Comparison of ENCODE assay signal across 8 cellular contexts in genomic region chr15:64845183-64845611, GRCh38. TPM values are rescaled to one million over a fixed set of nuclear protein-coding genes. Genes with fewer than 3 reads are reported as not detected.
DNase-seq lines count a peak whose midpoint lies in the region; FAIRE-seq and TF ChIP-seq lines count a peak whose summit lies in the region.

No MANE protein-coding gene starts in this region.

- CTCF ChIA-PET in endothelial cell of umbilical vein (lab: Charles Lee): interaction anchor here (1.1 to 2.3 kb wide), 4 partner anchors 9 to 60 kb away, joined by 3 to 5 read pairs (median 4); no protein-coding TSS in a partner anchor

- no peaks in the 10 kb centered on the region for H4K20me1 ChIP-seq in OCI-LY1 (ENCODE audit: insufficient read depth, low read length)
- H4K20me1 ChIP-seq in endothelial cell of umbilical vein (replicated peaks; ENCODE audit: control insufficient read depth, extremely low read depth, insufficient read depth, low read length): no peaks in the 10 kb centered on the region

- peaks cover 63% of the 10 kb centered on the region for H3K4me1 Mint-ChIP-seq in neural crest cell

- H3K27me3 ChIP-seq in OCI-LY1 (ENCODE audit: insufficient read depth, low read length) (no peaks in the 10 kb centered on the region), endothelial cell of umbilical vein (ENCODE audit: control insufficient read depth in 2 of 2, insufficient read depth in 2 of 2, low read length in 2 of 2) (no peaks in the 10 kb centered on the region)

- peak; percentile 94 for FAIRE-seq in endothelial cell of umbilical vein (lab: Jason Lieb, UNC)

- no peak overlapping the region for H3K27ac Mint-ChIP-seq in neural crest cell (ENCODE audit: unreplicated experiment)

- TF ChIP-seq CTCF in C4-2B (conservative IDR thresholded peaks at IDR 0.05) (no peak), OCI-LY1 (IDR thresholded peaks at IDR 0.05; ENCODE audit: low read length) (no peak), endothelial cell of umbilical vein (IDR thresholded peaks at IDR 0.05; ENCODE audit: extremely low read depth in 1 of 2, insufficient read depth in 1 of 2, low read depth in 1 of 2, low read length in 2 of 2) (no peak), neural crest cell (conservative IDR thresholded peaks at IDR 0.05) (no peak)

- H2AFZ ChIP-seq in OCI-LY1 (ENCODE audit: low read length) (no peak overlapping the region), endothelial cell of umbilical vein (ENCODE audit: low read depth, low read length) (no peak overlapping the region)

- H3K9me1 ChIP-seq in endothelial cell of umbilical vein (replicated peaks; ENCODE audit: control insufficient read depth, extremely low read depth, insufficient read depth, low read length): no peaks in the 10 kb centered on the region

- no peaks in the 10 kb centered on the region for H3K9me3 Mint-ChIP-seq in neural crest cell

- intact Hi-C loops in endothelial cell of umbilical vein (cut with micrococcal nuclease): no loop called here

- POLR2A ChIA-PET in endothelial cell of umbilical vein (lab: Charles Lee): no interaction called here

- H3K9me3 ChIP-seq in OCI-LY1 (ENCODE audit: low read length): no peaks in the 10 kb centered on the region
- no peaks in the 10 kb centered on the region for H3K9me3 ChIP-seq in endothelial cell of umbilical vein (replicated peaks; ENCODE audit: control insufficient read depth, insufficient read depth, low read length)

- no peaks in the 10 kb centered on the region for H3K27me3 Mint-ChIP-seq in neural crest cell (ENCODE audit: low read depth)

- peaks cover 54% of the 10 kb centered on the region for H3K4me1 ChIP-seq in OCI-LY1 (ENCODE audit: insufficient read depth, low read length, severe bottlenecking)
- H3K4me1 ChIP-seq in endothelial cell of umbilical vein (ENCODE audit: control insufficient read depth, extremely low read depth, insufficient read depth, low read length): peaks cover 41% of the 10 kb centered on the region

- DNase-seq in endothelial cell of umbilical vein (ENCODE audit: low read depth, low spot score) (peak; percentile 53), neural crest cell (ENCODE audit: low read depth, low spot score) (no peak), DMS53 (lab: John Stamatoyannopoulos, UW) (no peak), DMS153 (lab: John Stamatoyannopoulos, UW) (no peak)
- DNase-seq in stimulated activated CD4-positive, alpha-beta T cell treated with anti-CD3 and anti-CD28 coated beads, Interleukin-2, amount 100 ng/mL, for 48 hours: no peak
- no peak for DNase-seq in stimulated activated CD4-positive, alpha-beta T cell treated with anti-CD3 and anti-CD28 coated beads, Interleukin-1b, Interleukin-23, amount 100 ng/mL, for 48 hours

- no peaks in the 10 kb centered on the region for H3K9me2 ChIP-seq in OCI-LY1 (ENCODE audit: low read depth, low read length)

- H3K27ac ChIP-seq in C4-2B (peak overlapping the region; percentile 47), OCI-LY1 (ENCODE audit: low read depth, low read length, poor library complexity, severe bottlenecking) (peak overlapping the region; percentile 66), endothelial cell of umbilical vein (ENCODE audit: insufficient read depth, low read depth, low read length) (peak overlapping the region; percentile 30)

- no TSS peak for BruUV-seq in endothelial cell of umbilical vein (replicated peaks; lab: Mats Ljungman, UMichigan)

- no peaks in the 10 kb centered on the region for H3F3A ChIP-seq in OCI-LY1 (ENCODE audit: insufficient read depth, low read length)

- H3K36me3 Mint-ChIP-seq in neural crest cell (ENCODE audit: low read depth): peaks cover 4% of the 10 kb centered on the region

- dilution Hi-C loops in endothelial cell of umbilical vein (cut with MboI; ENCODE audit: extremely low pct_ligation_motif_present, low sequenced_read_pairs): no loop called here

- H3K36me3 ChIP-seq in OCI-LY1 (ENCODE audit: insufficient read depth, low read length) (peaks cover 10% of the 10 kb centered on the region; the same call in 1 of the 2 replicates), endothelial cell of umbilical vein (ENCODE audit: control insufficient read depth in 2 of 2, extremely low read depth in 1 of 2, insufficient read depth in 2 of 2, low read length in 2 of 2) (no peaks in the 10 kb centered on the region)

- H3K79me2 ChIP-seq in OCI-LY1 (ENCODE audit: insufficient read depth, low read length): no peaks in the 10 kb centered on the region
- peaks cover 68% of the 10 kb centered on the region for H3K79me2 ChIP-seq in endothelial cell of umbilical vein (ENCODE audit: control insufficient read depth, insufficient read depth, low read length)

- H3K9ac ChIP-seq in OCI-LY1 (ENCODE audit: low read length): peak overlapping the region; percentile 31; the same call in 1 of the 2 replicates
- H3K9ac ChIP-seq in endothelial cell of umbilical vein (replicated peaks; ENCODE audit: extremely low read depth, insufficient read depth, low read length): no peak overlapping the region

- TF ChIP-seq POLR2A in endothelial cell of umbilical vein (IDR thresholded peaks at IDR 0.05; ENCODE audit: low read depth, low read length): no peak

- peak overlapping the region; percentile 98 for H3K4me3 Mint-ChIP-seq in neural crest cell

- H3K4me3 ChIP-seq in OCI-LY1 (ENCODE audit: low read depth, low read length, poor library complexity, severe bottlenecking) (peak overlapping the region; percentile 90), endothelial cell of umbilical vein (replicated peaks in 1 of 3; ENCODE audit: insufficient read depth in 1 of 3, low read depth in 1 of 3, low read length in 3 of 3) (no peak overlapping the region)

- peak overlapping the region; percentile 80 for H3K4me2 ChIP-seq in OCI-LY1 (ENCODE audit: low read length)
- peak overlapping the region; percentile 7 for H3K4me2 ChIP-seq in endothelial cell of umbilical vein (ENCODE audit: insufficient read depth, low read length)

TF ChIP-seq in endothelial cell of umbilical vein, 7 proteins besides CTCF, POLR2A, EP300 and RAD21:
- TF ChIP-seq EZH2 (IDR thresholded peaks at IDR 0.05; ENCODE audit: borderline replicate concordance, low read depth, low read length, severe bottlenecking): no peak
- no peak for TF ChIP-seq MAX (IDR thresholded peaks at IDR 0.05; ENCODE audit: insufficient read depth, insufficient read length)
- TF ChIP-seq JUN (IDR thresholded peaks at IDR 0.05; ENCODE audit: borderline replicate concordance, insufficient read depth, insufficient read length, low read depth): no peak
- no peak for TF ChIP-seq FOS (IDR thresholded peaks at IDR 0.05; ENCODE audit: borderline replicate concordance, insufficient read depth, low read length)
- no peak for TF ChIP-seq POLR2AphosphoS5 (IDR thresholded peaks at IDR 0.05; ENCODE audit: insufficient read depth, low read depth, low read length)
- no peak for TF ChIP-seq MYC (IDR thresholded peaks at IDR 0.05; ENCODE audit: low read depth, low read length)
- TF ChIP-seq GATA2 (IDR thresholded peaks at IDR 0.05; ENCODE audit: insufficient read depth, insufficient read length, low read depth, low read length): no peak
TF ChIP-seq in endothelial cell of umbilical vein: peak in this region for 0.

RNA-seq across cellular contexts. Expression of gene PLEKHO2, which starts 3.5 kb away (rescaled TPM):
- total RNA-seq in endothelial cell of umbilical vein: 20.7 and 24.9 TPM in 2 replicates
- polyA plus RNA-seq in endothelial cell of umbilical vein: 21.9 and 23.9 TPM in 2 replicates
- 17.5 and 20.2 TPM in 2 replicates for polyA plus RNA-seq in endothelial cell of umbilical vein (2011; cell fraction: cytosol; rRNA removed)
- polyA plus RNA-seq in endothelial cell of umbilical vein (2011; cell fraction: nucleus; rRNA removed): 18.5 and 19.2 TPM in 2 replicates
- 15.5 and 18.0 TPM in 2 replicates for polyA plus RNA-seq in endothelial cell of umbilical vein (2012)
- 22.7 and 24.0 TPM in 2 replicates for polyA minus RNA-seq in endothelial cell of umbilical vein
- 0.82 TPM for polyA minus RNA-seq in endothelial cell of umbilical vein (2011; cell fraction: cytosol; rRNA and poly(A)+ RNA removed)
- 9.4 and 10.0 TPM in 2 replicates for polyA minus RNA-seq in endothelial cell of umbilical vein (2011; cell fraction: nucleus; rRNA and poly(A)+ RNA removed)
- 18.2 and 18.9 TPM in 2 replicates for total RNA-seq in neural crest cell

RNA-seq across cellular contexts. Expression of gene PIF1, which starts 19.8 kb away (rescaled TPM):
- total RNA-seq in endothelial cell of umbilical vein: 45.4 and 52.7 TPM in 2 replicates
- polyA plus RNA-seq in endothelial cell of umbilical vein: 18.6 and 23.0 TPM in 2 replicates
- 7.8 and 18.1 TPM in 2 replicates for polyA plus RNA-seq in endothelial cell of umbilical vein (2011; cell fraction: cytosol; rRNA removed)
- polyA plus RNA-seq in endothelial cell of umbilical vein (2011; cell fraction: nucleus; rRNA removed): 83.1 and 118 TPM in 2 replicates
- 5.3 and 10.0 TPM in 2 replicates for polyA plus RNA-seq in endothelial cell of umbilical vein (2012)
- polyA minus RNA-seq in endothelial cell of umbilical vein: 14.0 and 14.9 TPM in 2 replicates
- polyA minus RNA-seq in endothelial cell of umbilical vein (2011; cell fraction: cytosol; rRNA and poly(A)+ RNA removed): 12.5 TPM
- polyA minus RNA-seq in endothelial cell of umbilical vein (2011; cell fraction: nucleus; rRNA and poly(A)+ RNA removed): 19.1 and 19.6 TPM in 2 replicates
- total RNA-seq in neural crest cell: 53.2 and 62.7 TPM in 2 replicates
